ENCODE assay signal across 8 cellular contexts in the genomic region with DNA sequence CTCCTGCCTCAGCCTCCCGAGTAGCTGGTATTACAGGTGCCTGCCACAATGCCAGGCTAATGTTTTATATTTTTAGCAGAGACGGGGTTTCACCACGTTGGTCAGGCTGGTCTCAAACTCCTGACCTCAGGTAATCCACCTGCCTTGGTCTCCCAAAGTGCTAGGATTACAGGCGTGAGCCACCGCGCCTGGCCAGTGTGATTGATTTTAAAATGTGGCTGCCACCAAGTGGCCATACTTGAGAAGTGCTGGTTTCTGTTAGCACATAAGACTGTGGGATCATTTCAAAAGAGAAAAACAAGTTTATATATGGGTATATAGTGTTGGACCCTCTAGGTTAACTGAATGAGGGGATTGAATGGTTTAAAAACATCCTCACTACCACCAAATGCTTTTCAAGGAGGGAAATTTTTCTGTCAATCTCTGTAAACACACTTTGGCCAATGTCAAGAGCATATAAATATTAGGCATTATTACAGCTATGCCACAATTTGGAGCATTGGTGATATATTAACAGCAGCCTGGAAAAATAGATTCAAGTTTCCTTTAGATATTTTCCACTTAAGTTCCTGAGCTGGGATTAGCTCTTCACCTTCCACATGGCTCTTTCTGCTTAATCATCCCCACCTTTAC. TPM values are rescaled to one million over a fixed set of nuclear protein-coding genes. Genes with fewer than 3 reads are reported as not detected.
DNase-seq lines count a peak whose midpoint lies in the region; ATAC-seq and TF ChIP-seq lines count a peak whose summit lies in the region.

No MANE protein-coding gene starts in this region.

- no peaks in the 10 kb centered on the region for H4K20me1 ChIP-seq in mammary epithelial cell (ENCODE audit: insufficient read depth, low read length)

- BruUV-seq in mammary epithelial cell (replicated peaks; lab: Mats Ljungman, UMichigan): no TSS peak

- H3K9me3 ChIP-seq in mammary epithelial cell (replicated peaks; ENCODE audit: insufficient read depth, low read length) (peaks cover 9% of the 10 kb centered on the region), thoracic aorta (no peaks in the 10 kb centered on the region)

- H3K4me2 ChIP-seq in mammary epithelial cell (ENCODE audit: insufficient read depth, low read depth, low read length): no peak overlapping the region

- POLR2A ChIA-PET in RWPE1 (lab: Yijun Ruan, JAX; ENCODE audit: low non-redundant PET): no interaction called here

- peaks cover 49% of the 10 kb centered on the region for H3K36me3 ChIP-seq in mammary epithelial cell (ENCODE audit: insufficient read depth, low read length)
- peaks cover 80% of the 10 kb centered on the region for H3K36me3 ChIP-seq in thoracic aorta

- TF ChIP-seq CTCF in GM12875 (IDR thresholded peaks at IDR 0.05; ENCODE audit: borderline replicate concordance, insufficient read depth, low read depth, low read length) (peak; percentile 52), RWPE1 (conservative IDR thresholded peaks at IDR 0.05; ENCODE audit: low read depth) (peak; percentile 81), mammary epithelial cell (conservative IDR thresholded peaks at IDR 0.05 in 1 of 2, IDR thresholded peaks at IDR 0.05 in 1 of 2; ENCODE audit: extremely low read depth in 1 of 2, insufficient read depth in 1 of 2, low read depth in 1 of 2, low read length in 2 of 2) (peak; percentile 45 to 54), thoracic aorta (IDR thresholded peaks at IDR 0.05) (peak; percentile 65)

- in situ Hi-C loops in mammary epithelial cell (cut with MboI; ENCODE audit: low sequenced_read_pairs in 2 of 2): no loop called here

- H3K79me2 ChIP-seq in mammary epithelial cell (ENCODE audit: insufficient read depth, low read length): no peaks in the 10 kb centered on the region

- no peak overlapping the region for H3K4me3 ChIP-seq in GM12875 (ENCODE audit: low read depth, low read length)
- H3K4me3 ChIP-seq in mammary epithelial cell (replicated peaks in 1 of 3; ENCODE audit: insufficient read depth in 1 of 3, low read depth in 2 of 3, low read length in 3 of 3): no peak overlapping the region
- H3K4me3 ChIP-seq in thoracic aorta: no peak overlapping the region

- no peak overlapping the region for H2AFZ ChIP-seq in mammary epithelial cell (ENCODE audit: low read depth, low read length)

- intact Hi-C loops in mammary epithelial cell (cut with micrococcal nuclease): loop anchor here (1.0 kb wide), 1 partner anchor 189 kb away; no protein-coding TSS in a partner anchor

- H3K4me1 ChIP-seq in mammary epithelial cell (ENCODE audit: insufficient read depth, low read length) (no peaks in the 10 kb centered on the region), thoracic aorta (ENCODE audit: control insufficient read depth in 1 of 2, low read depth in 2 of 2) (no peaks in the 10 kb centered on the region)

- no peak overlapping the region for H3K9ac ChIP-seq in mammary epithelial cell (ENCODE audit: insufficient read depth, low read length)

- H3K27me3 ChIP-seq in mammary epithelial cell (ENCODE audit: insufficient read depth, low read length) (no peaks in the 10 kb centered on the region), thoracic aorta (replicated peaks; ENCODE audit: insufficient read depth) (no peaks in the 10 kb centered on the region)

- CTCF ChIA-PET in RWPE1 (lab: Yijun Ruan, JAX) (interaction anchor here (0.5 to 1.6 kb wide), 3 partner anchors 13 to 49 kb away, joined by 4 read pairs; no protein-coding TSS in a partner anchor), mammary epithelial cell (lab: Charles Lee; ENCODE audit: low non-redundant PET) (interaction anchor here (0.7 kb wide), 1 partner anchor 159 kb away, joined by 4 read pairs; no protein-coding TSS in a partner anchor)

- 54% methylated on average over 6 of the region's 6 CpGs for WGBS in mammary epithelial cell (ENCODE audit: low coverage, missing lambda C conversion rate)

- H3K27ac ChIP-seq in RWPE1 (no peak overlapping the region), mammary epithelial cell (ENCODE audit: insufficient read depth, low read depth, low read length) (no peak overlapping the region), thoracic aorta (no peak overlapping the region)

- peak; percentile 53 for DNase-seq in AG08395 (ENCODE audit: low spot score)
- no peak for DNase-seq in RWPE1 (ENCODE audit: low spot score)
- DNase-seq in mammary epithelial cell: no peak
- no peak for DNase-seq in left lobe of liver (ENCODE audit: low spot score)
- no peak for DNase-seq in thoracic aorta (ENCODE audit: low spot score)
- no peak for DNase-seq in NK-92 treated with Interleukin-12 subunit alpha and Interleukin-12 subunit beta, amount 100 ng/mL, for 24 hours (lab: John Stamatoyannopoulos, UW)

- ATAC-seq in left lobe of liver (peak; percentile 73), thoracic aorta (ENCODE audit: insufficient number of reproducible peaks, low FRiP score, low read depth) (no peak), HG02571 (IDR thresholded peaks at IDR 0.05; ENCODE audit: unreplicated experiment) (no peak)

- dilution Hi-C loops in mammary epithelial cell (cut with HindIII; ENCODE audit: low sequenced_read_pairs): loop anchor here (5.0 kb wide), 1 partner anchor 154 kb away; no protein-coding TSS in a partner anchor

RNA-seq across cellular contexts. Expression of gene DHRS13, which starts 13.5 kb away (rescaled TPM):
- total RNA-seq in mammary epithelial cell (1 to 10 TPM; 2.3 to 7.3 TPM), left lobe of liver (5.5 TPM), thoracic aorta (10 to 100 TPM in 1 of 2 donors, 1 to 10 TPM in 1; 3.7 to 12.2 TPM)
- polyA plus RNA-seq in mammary epithelial cell: 7.9 TPM
- polyA minus RNA-seq in mammary epithelial cell: 6.2 TPM

RNA-seq across cellular contexts. Expression of gene FLOT2, which starts 18.9 kb away (rescaled TPM):
- total RNA-seq in mammary epithelial cell (100 to 1,000 TPM in 1 of 2 donors, 10 to 100 TPM in 1; 80.2 to 129 TPM), left lobe of liver (70.6 TPM), thoracic aorta (10 to 100 TPM; 71.3 to 92.1 TPM)
- polyA plus RNA-seq in mammary epithelial cell: 105 TPM
- polyA minus RNA-seq in mammary epithelial cell: 226 TPM

RNA-seq across cellular contexts. Expression of gene PHF12, which starts 34.9 kb away (rescaled TPM):
- total RNA-seq in mammary epithelial cell: 10 to 100 TPM; 22.7 to 31.1 TPM
- 17.8 TPM for polyA plus RNA-seq in mammary epithelial cell
- polyA minus RNA-seq in mammary epithelial cell: 60.6 TPM
- 15.2 TPM for total RNA-seq in left lobe of liver
- 10 to 100 TPM; 46.4 to 99.4 TPM for total RNA-seq in thoracic aorta
